Comparison of ENCODE assay signal across 1 cellular context in the genomic region with DNA sequence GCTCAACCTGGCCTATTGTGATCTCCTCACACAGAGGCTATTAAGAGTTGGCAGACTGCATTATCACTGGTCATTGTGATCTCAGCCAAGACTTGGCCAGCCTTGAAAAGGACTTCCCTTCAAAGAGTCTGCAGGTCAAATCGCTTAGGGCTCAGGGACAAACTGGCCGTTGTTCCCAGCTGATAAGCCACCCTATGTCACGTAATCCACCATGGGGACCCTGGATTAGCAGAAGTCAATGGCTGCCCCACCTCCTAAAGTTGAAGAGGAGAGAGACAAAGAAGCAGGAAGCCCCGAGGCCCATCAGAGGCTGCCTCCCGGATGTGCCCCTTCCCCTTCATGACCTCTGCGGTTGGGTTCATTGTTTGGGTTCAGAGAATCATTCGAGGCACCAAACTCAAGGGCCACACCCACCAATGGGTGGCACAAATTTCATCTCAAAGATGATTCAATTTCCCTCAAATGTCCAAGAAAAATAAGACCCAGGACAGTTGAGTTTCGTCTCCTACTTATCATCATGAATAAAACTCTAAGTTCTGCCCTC.
TF ChIP-seq lines count a peak whose summit lies in the region.

No MANE protein-coding gene starts in this region.

TF ChIP-seq in HepG2, 621 proteins besides CTCF, POLR2A, EP300 and RAD21 (continued from another document and continues in another):
- TF ChIP-seq ZNF230 (CRISPR knock-in tag; IDR thresholded peaks at IDR 0.05) (peak; percentile 65; the same call in 1 of the 2 replicates), ZNF546 (CRISPR knock-in tag; conservative IDR thresholded peaks at IDR 0.05) (no peak), FOXK1 (CRISPR knock-in tag; IDR thresholded peaks at IDR 0.05; ENCODE audit: borderline replicate concordance, low read depth) (no peak), ZNF670 (CRISPR knock-in tag; IDR thresholded peaks at IDR 0.05; ENCODE audit: borderline replicate concordance) (no peak), ZNF552 (CRISPR knock-in tag; IDR thresholded peaks at IDR 0.05; ENCODE audit: borderline replicate concordance) (no peak), ZNF891 (CRISPR knock-in tag; IDR thresholded peaks at IDR 0.05) (no peak), TBX2 (CRISPR knock-in tag; IDR thresholded peaks at IDR 0.05; ENCODE audit: borderline replicate concordance) (peak; percentile 85; the same call in 1 of the 2 replicates), MEF2D (CRISPR knock-in tag; IDR thresholded peaks at IDR 0.05) (no peak; the same call in 1 of the 2 replicates), ZBTB38 (CRISPR knock-in tag; IDR thresholded peaks at IDR 0.05) (no peak), ZFP37 (CRISPR knock-in tag; IDR thresholded peaks at IDR 0.05; ENCODE audit: borderline replicate concordance) (no peak), ZNF766 (CRISPR knock-in tag; IDR thresholded peaks at IDR 0.05; ENCODE audit: borderline replicate concordance) (no peak), ZNF776 (CRISPR knock-in tag; IDR thresholded peaks at IDR 0.05) (no peak), ZNF878 (CRISPR knock-in tag; IDR thresholded peaks at IDR 0.05) (no peak), ZNF232 (CRISPR knock-in tag; IDR thresholded peaks at IDR 0.05; ENCODE audit: borderline replicate concordance) (0 out of 2 replicates have a peak, but pooled peaks have one; percentile 20), ZNF3 (CRISPR knock-in tag; IDR thresholded peaks at IDR 0.05) (no peak), ZNF598 (CRISPR knock-in tag; IDR thresholded peaks at IDR 0.05; ENCODE audit: borderline replicate concordance) (no peak; the same call in 1 of the 2 replicates), ZNF30 (CRISPR knock-in tag; IDR thresholded peaks at IDR 0.05) (no peak), SP5 (CRISPR knock-in tag; IDR thresholded peaks at IDR 0.05; ENCODE audit: borderline replicate concordance, low read depth) (peak; percentile 97), MAZ (IDR thresholded peaks at IDR 0.05; ENCODE audit: borderline replicate concordance, low read depth, low read length) (no peak), MAZ (CRISPR knock-in tag; IDR thresholded peaks at IDR 0.05; ENCODE audit: low read depth) (0 out of 2 replicates have a peak, but pooled peaks have one; percentile 8), GABPA (IDR thresholded peaks at IDR 0.05; ENCODE audit: low read depth, low read length) (peak; percentile 53), GABPA (CRISPR knock-in tag; IDR thresholded peaks at IDR 0.05; ENCODE audit: low read depth) (peak; percentile 84), ZNF446 (CRISPR knock-in tag; IDR thresholded peaks at IDR 0.05) (no peak), SALL1 (CRISPR knock-in tag; IDR thresholded peaks at IDR 0.05) (peak; percentile 85), EEA1 (CRISPR knock-in tag; IDR thresholded peaks at IDR 0.05; ENCODE audit: borderline replicate concordance) (no peak), ZNF263 (CRISPR knock-in tag; IDR thresholded peaks at IDR 0.05) (no peak; the same call in 1 of the 2 replicates), EZH2 (conservative IDR thresholded peaks at IDR 0.05; ENCODE audit: low read depth, low read length) (no peak), ZNF619 (CRISPR knock-in tag; IDR thresholded peaks at IDR 0.05) (no peak), ZNF775 (CRISPR knock-in tag; IDR thresholded peaks at IDR 0.05; ENCODE audit: borderline replicate concordance) (no peak), ZNF678 (CRISPR knock-in tag; IDR thresholded peaks at IDR 0.05) (no peak), NFIB (CRISPR knock-in tag; IDR thresholded peaks at IDR 0.05; ENCODE audit: borderline replicate concordance) (no peak), THYN1 (CRISPR knock-in tag; IDR thresholded peaks at IDR 0.05; ENCODE audit: borderline replicate concordance, low read depth) (no peak), ZNF839 (CRISPR knock-in tag; IDR thresholded peaks at IDR 0.05; ENCODE audit: borderline replicate concordance) (no peak), KLF16 (CRISPR knock-in tag; IDR thresholded peaks at IDR 0.05) (peak in 1 of 2 experiments; percentile 5; a peak in 1 of 4 replicates), TCF12 (IDR thresholded peaks at IDR 0.05) (no peak), TCF12 (CRISPR knock-in tag; IDR thresholded peaks at IDR 0.05) (no peak), ZNF607 (CRISPR knock-in tag; IDR thresholded peaks at IDR 0.05; ENCODE audit: borderline replicate concordance) (no peak), SOX6 (IDR thresholded peaks at IDR 0.05) (no peak), SOX6 (CRISPR knock-in tag; IDR thresholded peaks at IDR 0.05) (peak; percentile 94), REPIN1 (CRISPR knock-in tag; IDR thresholded peaks at IDR 0.05; ENCODE audit: borderline replicate concordance, low read depth) (no peak), NFE2 (CRISPR knock-in tag; IDR thresholded peaks at IDR 0.05) (no peak), SMC3 (IDR thresholded peaks at IDR 0.05; ENCODE audit: low read length) (no peak), CHCHD3 (CRISPR knock-in tag; IDR thresholded peaks at IDR 0.05) (no peak), HNRNPH1 (optimal IDR thresholded peaks at IDR 0.05; ENCODE audit: low read depth, low read length) (no peak), ZNF143 (CRISPR knock-in tag; IDR thresholded peaks at IDR 0.05) (no peak), REXO4 (CRISPR knock-in tag; IDR thresholded peaks at IDR 0.05; ENCODE audit: borderline replicate concordance) (no peak), ZNF772 (CRISPR knock-in tag; IDR thresholded peaks at IDR 0.05) (0 out of 2 replicates have a peak, but pooled peaks have one; percentile 5), NR2F2 (IDR thresholded peaks at IDR 0.05; ENCODE audit: borderline replicate concordance, low read depth) (peak; percentile 97), ZNF589 (CRISPR knock-in tag; conservative IDR thresholded peaks at IDR 0.05) (no peak), ONECUT2 (CRISPR knock-in tag; IDR thresholded peaks at IDR 0.05) (no peak), ZNF234 (CRISPR knock-in tag; conservative IDR thresholded peaks at IDR 0.05) (no peak), ZNF333 (CRISPR knock-in tag; IDR thresholded peaks at IDR 0.05; ENCODE audit: borderline replicate concordance) (no peak), ZSCAN12 (CRISPR knock-in tag; IDR thresholded peaks at IDR 0.05) (no peak), ZNF749 (CRISPR knock-in tag; IDR thresholded peaks at IDR 0.05; ENCODE audit: borderline replicate concordance) (no peak), SMARCC2 (IDR thresholded peaks at IDR 0.05) (no peak), MYNN (CRISPR knock-in tag; IDR thresholded peaks at IDR 0.05; ENCODE audit: low read depth) (no peak), SKI (IDR thresholded peaks at IDR 0.05; ENCODE audit: partially characterized antibody) (no peak), SMAD1 (CRISPR knock-in tag; IDR thresholded peaks at IDR 0.05; ENCODE audit: borderline replicate concordance, low read depth) (no peak)
- TF ChIP-seq, protein P1, sequence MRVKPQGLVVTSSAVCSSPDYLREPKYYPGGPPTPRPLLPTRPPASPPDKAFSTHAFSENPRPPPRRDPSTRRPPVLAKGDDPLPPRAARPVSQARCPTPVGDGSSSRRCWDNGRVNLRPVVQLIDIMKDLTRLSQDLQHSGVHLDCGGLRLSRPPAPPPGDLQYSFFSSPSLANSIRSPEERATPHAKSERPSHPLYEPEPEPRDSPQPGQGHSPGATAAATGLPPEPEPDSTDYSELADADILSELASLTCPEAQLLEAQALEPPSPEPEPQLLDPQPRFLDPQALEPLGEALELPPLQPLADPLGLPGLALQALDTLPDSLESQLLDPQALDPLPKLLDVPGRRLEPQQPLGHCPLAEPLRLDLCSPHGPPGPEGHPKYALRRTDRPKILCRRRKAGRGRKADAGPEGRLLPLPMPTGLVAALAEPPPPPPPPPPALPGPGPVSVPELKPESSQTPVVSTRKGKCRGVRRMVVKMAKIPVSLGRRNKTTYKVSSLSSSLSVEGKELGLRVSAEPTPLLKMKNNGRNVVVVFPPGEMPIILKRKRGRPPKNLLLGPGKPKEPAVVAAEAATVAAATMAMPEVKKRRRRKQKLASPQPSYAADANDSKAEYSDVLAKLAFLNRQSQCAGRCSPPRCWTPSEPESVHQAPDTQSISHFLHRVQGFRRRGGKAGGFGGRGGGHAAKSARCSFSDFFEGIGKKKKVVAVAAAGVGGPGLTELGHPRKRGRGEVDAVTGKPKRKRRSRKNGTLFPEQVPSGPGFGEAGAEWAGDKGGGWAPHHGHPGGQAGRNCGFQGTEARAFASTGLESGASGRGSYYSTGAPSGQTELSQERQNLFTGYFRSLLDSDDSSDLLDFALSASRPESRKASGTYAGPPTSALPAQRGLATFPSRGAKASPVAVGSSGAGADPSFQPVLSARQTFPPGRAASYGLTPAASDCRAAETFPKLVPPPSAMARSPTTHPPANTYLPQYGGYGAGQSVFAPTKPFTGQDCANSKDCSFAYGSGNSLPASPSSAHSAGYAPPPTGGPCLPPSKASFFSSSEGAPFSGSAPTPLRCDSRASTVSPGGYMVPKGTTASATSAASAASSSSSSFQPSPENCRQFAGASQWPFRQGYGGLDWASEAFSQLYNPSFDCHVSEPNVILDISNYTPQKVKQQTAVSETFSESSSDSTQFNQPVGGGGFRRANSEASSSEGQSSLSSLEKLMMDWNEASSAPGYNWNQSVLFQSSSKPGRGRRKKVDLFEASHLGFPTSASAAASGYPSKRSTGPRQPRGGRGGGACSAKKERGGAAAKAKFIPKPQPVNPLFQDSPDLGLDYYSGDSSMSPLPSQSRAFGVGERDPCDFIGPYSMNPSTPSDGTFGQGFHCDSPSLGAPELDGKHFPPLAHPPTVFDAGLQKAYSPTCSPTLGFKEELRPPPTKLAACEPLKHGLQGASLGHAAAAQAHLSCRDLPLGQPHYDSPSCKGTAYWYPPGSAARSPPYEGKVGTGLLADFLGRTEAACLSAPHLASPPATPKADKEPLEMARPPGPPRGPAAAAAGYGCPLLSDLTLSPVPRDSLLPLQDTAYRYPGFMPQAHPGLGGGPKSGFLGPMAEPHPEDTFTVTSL (CRISPR knock-in tag; IDR thresholded peaks at IDR 0.05; ENCODE audit: borderline replicate concordance), result peak; percentile 63
- TF ChIP-seq, protein P2, sequence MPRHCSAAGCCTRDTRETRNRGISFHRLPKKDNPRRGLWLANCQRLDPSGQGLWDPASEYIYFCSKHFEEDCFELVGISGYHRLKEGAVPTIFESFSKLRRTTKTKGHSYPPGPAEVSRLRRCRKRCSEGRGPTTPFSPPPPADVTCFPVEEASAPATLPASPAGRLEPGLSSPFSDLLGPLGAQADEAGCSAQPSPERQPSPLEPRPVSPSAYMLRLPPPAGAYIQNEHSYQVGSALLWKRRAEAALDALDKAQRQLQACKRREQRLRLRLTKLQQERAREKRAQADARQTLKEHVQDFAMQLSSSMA (CRISPR knock-in tag; IDR thresholded peaks at IDR 0.05), result no peak
- TF ChIP-seq, protein P3, sequence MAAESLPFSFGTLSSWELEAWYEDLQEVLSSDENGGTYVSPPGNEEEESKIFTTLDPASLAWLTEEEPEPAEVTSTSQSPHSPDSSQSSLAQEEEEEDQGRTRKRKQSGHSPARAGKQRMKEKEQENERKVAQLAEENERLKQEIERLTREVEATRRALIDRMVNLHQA (CRISPR knock-in tag; IDR thresholded peaks at IDR 0.05), result no peak
- TF ChIP-seq, protein P4, sequence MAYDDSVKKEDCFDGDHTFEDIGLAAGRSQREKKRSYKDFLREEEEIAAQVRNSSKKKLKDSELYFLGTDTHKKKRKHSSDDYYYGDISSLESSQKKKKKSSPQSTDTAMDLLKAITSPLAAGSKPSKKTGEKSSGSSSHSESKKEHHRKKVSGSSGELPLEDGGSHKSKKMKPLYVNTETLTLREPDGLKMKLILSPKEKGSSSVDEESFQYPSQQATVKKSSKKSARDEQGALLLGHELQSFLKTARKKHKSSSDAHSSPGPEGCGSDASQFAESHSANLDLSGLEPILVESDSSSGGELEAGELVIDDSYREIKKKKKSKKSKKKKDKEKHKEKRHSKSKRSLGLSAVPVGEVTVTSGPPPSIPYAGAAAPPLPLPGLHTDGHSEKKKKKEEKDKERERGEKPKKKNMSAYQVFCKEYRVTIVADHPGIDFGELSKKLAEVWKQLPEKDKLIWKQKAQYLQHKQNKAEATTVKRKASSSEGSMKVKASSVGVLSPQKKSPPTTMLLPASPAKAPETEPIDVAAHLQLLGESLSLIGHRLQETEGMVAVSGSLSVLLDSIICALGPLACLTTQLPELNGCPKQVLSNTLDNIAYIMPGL (CRISPR knock-in tag; IDR thresholded peaks at IDR 0.05; ENCODE audit: borderline replicate concordance in 1 of 2, low read depth in 1 of 2), result peak in 1 of 2 experiments; percentile 42; a peak in 1 of 4 replicates
- TF ChIP-seq, protein P5, sequence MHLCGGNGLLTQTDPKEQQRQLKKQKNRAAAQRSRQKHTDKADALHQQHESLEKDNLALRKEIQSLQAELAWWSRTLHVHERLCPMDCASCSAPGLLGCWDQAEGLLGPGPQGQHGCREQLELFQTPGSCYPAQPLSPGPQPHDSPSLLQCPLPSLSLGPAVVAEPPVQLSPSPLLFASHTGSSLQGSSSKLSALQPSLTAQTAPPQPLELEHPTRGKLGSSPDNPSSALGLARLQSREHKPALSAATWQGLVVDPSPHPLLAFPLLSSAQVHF (CRISPR knock-in tag; IDR thresholded peaks at IDR 0.05), result no peak
- TF ChIP-seq, protein P6, sequence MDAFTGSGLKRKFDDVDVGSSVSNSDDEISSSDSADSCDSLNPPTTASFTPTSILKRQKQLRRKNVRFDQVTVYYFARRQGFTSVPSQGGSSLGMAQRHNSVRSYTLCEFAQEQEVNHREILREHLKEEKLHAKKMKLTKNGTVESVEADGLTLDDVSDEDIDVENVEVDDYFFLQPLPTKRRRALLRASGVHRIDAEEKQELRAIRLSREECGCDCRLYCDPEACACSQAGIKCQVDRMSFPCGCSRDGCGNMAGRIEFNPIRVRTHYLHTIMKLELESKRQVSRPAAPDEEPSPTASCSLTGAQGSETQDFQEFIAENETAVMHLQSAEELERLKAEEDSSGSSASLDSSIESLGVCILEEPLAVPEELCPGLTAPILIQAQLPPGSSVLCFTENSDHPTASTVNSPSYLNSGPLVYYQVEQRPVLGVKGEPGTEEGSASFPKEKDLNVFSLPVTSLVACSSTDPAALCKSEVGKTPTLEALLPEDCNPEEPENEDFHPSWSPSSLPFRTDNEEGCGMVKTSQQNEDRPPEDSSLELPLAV (CRISPR knock-in tag; conservative IDR thresholded peaks at IDR 0.05; ENCODE audit: low read depth), result no peak
- TF ChIP-seq, protein P7, sequence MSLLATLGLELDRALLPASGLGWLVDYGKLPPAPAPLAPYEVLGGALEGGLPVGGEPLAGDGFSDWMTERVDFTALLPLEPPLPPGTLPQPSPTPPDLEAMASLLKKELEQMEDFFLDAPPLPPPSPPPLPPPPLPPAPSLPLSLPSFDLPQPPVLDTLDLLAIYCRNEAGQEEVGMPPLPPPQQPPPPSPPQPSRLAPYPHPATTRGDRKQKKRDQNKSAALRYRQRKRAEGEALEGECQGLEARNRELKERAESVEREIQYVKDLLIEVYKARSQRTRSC (CRISPR knock-in tag; IDR thresholded peaks at IDR 0.05; ENCODE audit: low read depth), result no peak
- TF ChIP-seq, protein P8, sequence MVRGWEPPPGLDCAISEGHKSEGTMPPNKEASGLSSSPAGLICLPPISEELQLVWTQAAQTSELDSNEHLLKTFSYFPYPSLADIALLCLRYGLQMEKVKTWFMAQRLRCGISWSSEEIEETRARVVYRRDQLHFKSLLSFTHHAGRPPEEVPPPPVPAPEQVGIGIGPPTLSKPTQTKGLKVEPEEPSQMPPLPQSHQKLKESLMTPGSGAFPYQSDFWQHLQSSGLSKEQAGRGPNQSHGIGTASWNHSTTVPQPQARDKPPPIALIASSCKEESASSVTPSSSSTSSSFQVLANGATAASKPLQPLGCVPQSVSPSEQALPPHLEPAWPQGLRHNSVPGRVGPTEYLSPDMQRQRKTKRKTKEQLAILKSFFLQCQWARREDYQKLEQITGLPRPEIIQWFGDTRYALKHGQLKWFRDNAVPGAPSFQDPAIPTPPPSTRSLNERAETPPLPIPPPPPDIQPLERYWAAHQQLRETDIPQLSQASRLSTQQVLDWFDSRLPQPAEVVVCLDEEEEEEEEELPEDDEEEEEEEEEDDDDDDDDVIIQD (CRISPR knock-in tag; IDR thresholded peaks at IDR 0.05; ENCODE audit: low read depth), result 0 out of 2 replicates have a peak, but pooled peaks have one; percentile 64
